In the genomic region with DNA sequence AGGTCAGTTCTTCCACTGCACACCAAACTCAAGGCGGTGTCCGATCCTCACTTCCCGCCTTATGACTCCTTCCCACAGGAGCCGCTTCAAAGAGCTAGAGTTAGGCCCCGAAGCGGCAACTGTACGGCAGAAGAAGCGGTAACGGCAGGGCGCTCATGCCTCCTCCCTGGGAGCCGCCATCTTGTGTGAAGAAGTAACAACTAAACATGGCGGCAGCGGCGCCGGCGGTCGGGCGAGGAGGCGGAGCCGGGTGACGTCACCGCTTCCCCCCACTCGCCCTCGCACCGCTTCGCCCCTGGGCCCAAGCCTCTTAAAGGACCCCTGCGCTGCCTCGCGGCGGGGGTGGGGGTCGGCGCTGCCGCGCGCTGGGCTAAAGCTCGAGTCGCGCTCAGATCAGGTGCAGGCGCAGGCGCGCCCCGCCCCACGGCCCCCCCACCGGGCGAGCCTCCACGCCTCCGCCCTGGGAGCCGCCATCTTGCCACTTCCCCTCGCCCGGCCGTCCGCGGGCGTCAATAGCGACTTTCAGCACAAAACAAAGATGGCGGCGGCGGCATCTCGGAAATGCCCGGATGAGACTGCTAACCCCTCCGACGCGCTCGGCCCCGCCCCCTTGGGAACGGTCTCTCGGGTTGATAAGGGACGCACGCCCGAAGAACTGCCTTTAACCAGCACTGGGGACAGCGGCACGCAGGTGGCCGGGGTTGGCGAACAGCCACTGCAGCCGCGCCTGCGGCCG, we compare ENCODE assay signal across 1 cellular context.
TF ChIP-seq lines count a peak whose summit lies in the region.

A gene (minus strand): TSS at position 187 of the 736 bp plus-strand sequence. CDS start 978 bp downstream, outside the sequence.

TF ChIP-seq in K562, 482 proteins besides CTCF, POLR2A, EP300 and RAD21 (continued from another document and continues in another):
- TF ChIP-seq, protein P1, sequence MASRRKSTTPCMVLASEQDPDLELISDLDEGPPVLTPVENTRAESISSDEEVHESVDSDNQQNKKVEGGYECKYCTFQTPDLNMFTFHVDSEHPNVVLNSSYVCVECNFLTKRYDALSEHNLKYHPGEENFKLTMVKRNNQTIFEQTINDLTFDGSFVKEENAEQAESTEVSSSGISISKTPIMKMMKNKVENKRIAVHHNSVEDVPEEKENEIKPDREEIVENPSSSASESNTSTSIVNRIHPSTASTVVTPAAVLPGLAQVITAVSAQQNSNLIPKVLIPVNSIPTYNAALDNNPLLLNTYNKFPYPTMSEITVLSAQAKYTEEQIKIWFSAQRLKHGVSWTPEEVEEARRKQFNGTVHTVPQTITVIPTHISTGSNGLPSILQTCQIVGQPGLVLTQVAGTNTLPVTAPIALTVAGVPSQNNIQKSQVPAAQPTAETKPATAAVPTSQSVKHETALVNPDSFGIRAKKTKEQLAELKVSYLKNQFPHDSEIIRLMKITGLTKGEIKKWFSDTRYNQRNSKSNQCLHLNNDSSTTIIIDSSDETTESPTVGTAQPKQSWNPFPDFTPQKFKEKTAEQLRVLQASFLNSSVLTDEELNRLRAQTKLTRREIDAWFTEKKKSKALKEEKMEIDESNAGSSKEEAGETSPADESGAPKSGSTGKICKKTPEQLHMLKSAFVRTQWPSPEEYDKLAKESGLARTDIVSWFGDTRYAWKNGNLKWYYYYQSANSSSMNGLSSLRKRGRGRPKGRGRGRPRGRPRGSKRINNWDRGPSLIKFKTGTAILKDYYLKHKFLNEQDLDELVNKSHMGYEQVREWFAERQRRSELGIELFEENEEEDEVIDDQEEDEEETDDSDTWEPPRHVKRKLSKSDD (conservative IDR thresholded peaks at IDR 0.05; ENCODE audit: low read length) = no peak
- TF ChIP-seq KLF16 (IDR thresholded peaks at IDR 0.05) (peak; percentile 4; the same call in 1 of the 2 replicates), EHMT2 (IDR thresholded peaks at IDR 0.05) (no peak), CSDE1 (IDR thresholded peaks at IDR 0.05) (peak in 1 of 2 experiments; percentile 95; a peak in 2 of 4 replicates), NRF1 (conservative IDR thresholded peaks at IDR 0.05 in 1 of 2, IDR thresholded peaks at IDR 0.05 in 1 of 2) (peak; percentile 87 to 88), ILF3 (IDR thresholded peaks at IDR 0.05; ENCODE audit: borderline replicate concordance) (no peak), TAL1 (IDR thresholded peaks at IDR 0.05) (no peak), CBX5 (IDR thresholded peaks at IDR 0.05; ENCODE audit: borderline replicate concordance, low read depth) (no peak), EP400 (IDR thresholded peaks at IDR 0.05) (peak; percentile 80), ZBED1 (IDR thresholded peaks at IDR 0.05) (no peak), NFE2 (IDR thresholded peaks at IDR 0.05; ENCODE audit: low read depth) (no peak)
- TF ChIP-seq, protein P2, sequence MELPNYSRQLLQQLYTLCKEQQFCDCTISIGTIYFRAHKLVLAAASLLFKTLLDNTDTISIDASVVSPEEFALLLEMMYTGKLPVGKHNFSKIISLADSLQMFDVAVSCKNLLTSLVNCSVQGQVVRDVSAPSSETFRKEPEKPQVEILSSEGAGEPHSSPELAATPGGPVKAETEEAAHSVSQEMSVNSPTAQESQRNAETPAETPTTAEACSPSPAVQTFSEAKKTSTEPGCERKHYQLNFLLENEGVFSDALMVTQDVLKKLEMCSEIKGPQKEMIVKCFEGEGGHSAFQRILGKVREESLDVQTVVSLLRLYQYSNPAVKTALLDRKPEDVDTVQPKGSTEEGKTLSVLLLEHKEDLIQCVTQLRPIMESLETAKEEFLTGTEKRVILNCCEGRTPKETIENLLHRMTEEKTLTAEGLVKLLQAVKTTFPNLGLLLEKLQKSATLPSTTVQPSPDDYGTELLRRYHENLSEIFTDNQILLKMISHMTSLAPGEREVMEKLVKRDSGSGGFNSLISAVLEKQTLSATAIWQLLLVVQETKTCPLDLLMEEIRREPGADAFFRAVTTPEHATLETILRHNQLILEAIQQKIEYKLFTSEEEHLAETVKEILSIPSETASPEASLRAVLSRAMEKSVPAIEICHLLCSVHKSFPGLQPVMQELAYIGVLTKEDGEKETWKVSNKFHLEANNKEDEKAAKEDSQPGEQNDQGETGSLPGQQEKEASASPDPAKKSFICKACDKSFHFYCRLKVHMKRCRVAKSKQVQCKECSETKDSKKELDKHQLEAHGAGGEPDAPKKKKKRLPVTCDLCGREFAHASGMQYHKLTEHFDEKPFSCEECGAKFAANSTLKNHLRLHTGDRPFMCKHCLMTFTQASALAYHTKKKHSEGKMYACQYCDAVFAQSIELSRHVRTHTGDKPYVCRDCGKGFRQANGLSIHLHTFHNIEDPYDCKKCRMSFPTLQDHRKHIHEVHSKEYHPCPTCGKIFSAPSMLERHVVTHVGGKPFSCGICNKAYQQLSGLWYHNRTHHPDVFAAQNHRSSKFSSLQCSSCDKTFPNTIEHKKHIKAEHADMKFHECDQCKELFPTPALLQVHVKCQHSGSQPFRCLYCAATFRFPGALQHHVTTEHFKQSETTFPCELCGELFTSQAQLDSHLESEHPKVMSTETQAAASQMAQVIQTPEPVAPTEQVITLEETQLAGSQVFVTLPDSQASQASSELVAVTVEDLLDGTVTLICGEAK (IDR thresholded peaks at IDR 0.05) = no peak
- TF ChIP-seq, protein P2 (CRISPR knock-in tag; IDR thresholded peaks at IDR 0.05) = no peak
- TF ChIP-seq, protein P3, sequence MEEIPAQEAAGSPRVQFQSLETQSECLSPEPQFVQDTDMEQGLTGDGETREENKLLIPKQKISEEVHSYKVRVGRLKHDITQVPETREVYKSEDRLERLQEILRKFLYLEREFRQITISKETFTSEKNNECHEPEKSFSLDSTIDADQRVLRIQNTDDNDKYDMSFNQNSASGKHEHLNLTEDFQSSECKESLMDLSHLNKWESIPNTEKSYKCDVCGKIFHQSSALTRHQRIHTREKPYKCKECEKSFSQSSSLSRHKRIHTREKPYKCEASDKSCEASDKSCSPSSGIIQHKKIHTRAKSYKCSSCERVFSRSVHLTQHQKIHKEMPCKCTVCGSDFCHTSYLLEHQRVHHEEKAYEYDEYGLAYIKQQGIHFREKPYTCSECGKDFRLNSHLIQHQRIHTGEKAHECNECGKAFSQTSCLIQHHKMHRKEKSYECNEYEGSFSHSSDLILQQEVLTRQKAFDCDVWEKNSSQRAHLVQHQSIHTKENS (CRISPR knock-in tag; IDR thresholded peaks at IDR 0.05) = no peak
- TF ChIP-seq, protein P4, sequence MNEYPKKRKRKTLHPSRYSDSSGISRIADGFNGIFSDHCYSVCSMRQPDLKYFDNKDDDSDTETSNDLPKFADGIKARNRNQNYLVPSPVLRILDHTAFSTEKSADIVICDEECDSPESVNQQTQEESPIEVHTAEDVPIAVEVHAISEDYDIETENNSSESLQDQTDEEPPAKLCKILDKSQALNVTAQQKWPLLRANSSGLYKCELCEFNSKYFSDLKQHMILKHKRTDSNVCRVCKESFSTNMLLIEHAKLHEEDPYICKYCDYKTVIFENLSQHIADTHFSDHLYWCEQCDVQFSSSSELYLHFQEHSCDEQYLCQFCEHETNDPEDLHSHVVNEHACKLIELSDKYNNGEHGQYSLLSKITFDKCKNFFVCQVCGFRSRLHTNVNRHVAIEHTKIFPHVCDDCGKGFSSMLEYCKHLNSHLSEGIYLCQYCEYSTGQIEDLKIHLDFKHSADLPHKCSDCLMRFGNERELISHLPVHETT (CRISPR knock-in tag; conservative IDR thresholded peaks at IDR 0.05 in 1 of 2, IDR thresholded peaks at IDR 0.05 in 1 of 2) = peak in 1 of 2 experiments; percentile 89; a peak in 2 of 4 replicates
- TF ChIP-seq, protein P5, sequence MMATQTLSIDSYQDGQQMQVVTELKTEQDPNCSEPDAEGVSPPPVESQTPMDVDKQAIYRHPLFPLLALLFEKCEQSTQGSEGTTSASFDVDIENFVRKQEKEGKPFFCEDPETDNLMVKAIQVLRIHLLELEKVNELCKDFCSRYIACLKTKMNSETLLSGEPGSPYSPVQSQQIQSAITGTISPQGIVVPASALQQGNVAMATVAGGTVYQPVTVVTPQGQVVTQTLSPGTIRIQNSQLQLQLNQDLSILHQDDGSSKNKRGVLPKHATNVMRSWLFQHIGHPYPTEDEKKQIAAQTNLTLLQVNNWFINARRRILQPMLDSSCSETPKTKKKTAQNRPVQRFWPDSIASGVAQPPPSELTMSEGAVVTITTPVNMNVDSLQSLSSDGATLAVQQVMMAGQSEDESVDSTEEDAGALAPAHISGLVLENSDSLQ (IDR thresholded peaks at IDR 0.05) = no peak
- TF ChIP-seq, protein P6, sequence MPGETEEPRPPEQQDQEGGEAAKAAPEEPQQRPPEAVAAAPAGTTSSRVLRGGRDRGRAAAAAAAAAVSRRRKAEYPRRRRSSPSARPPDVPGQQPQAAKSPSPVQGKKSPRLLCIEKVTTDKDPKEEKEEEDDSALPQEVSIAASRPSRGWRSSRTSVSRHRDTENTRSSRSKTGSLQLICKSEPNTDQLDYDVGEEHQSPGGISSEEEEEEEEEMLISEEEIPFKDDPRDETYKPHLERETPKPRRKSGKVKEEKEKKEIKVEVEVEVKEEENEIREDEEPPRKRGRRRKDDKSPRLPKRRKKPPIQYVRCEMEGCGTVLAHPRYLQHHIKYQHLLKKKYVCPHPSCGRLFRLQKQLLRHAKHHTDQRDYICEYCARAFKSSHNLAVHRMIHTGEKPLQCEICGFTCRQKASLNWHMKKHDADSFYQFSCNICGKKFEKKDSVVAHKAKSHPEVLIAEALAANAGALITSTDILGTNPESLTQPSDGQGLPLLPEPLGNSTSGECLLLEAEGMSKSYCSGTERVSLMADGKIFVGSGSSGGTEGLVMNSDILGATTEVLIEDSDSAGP (CRISPR knock-in tag; IDR thresholded peaks at IDR 0.05) = peak; percentile 95
- TF ChIP-seq, protein P7, sequence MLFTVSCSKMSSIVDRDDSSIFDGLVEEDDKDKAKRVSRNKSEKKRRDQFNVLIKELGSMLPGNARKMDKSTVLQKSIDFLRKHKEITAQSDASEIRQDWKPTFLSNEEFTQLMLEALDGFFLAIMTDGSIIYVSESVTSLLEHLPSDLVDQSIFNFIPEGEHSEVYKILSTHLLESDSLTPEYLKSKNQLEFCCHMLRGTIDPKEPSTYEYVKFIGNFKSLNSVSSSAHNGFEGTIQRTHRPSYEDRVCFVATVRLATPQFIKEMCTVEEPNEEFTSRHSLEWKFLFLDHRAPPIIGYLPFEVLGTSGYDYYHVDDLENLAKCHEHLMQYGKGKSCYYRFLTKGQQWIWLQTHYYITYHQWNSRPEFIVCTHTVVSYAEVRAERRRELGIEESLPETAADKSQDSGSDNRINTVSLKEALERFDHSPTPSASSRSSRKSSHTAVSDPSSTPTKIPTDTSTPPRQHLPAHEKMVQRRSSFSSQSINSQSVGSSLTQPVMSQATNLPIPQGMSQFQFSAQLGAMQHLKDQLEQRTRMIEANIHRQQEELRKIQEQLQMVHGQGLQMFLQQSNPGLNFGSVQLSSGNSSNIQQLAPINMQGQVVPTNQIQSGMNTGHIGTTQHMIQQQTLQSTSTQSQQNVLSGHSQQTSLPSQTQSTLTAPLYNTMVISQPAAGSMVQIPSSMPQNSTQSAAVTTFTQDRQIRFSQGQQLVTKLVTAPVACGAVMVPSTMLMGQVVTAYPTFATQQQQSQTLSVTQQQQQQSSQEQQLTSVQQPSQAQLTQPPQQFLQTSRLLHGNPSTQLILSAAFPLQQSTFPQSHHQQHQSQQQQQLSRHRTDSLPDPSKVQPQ (CRISPR knock-in tag; IDR thresholded peaks at IDR 0.05; ENCODE audit: borderline replicate concordance) = no peak
- TF ChIP-seq, protein P8, sequence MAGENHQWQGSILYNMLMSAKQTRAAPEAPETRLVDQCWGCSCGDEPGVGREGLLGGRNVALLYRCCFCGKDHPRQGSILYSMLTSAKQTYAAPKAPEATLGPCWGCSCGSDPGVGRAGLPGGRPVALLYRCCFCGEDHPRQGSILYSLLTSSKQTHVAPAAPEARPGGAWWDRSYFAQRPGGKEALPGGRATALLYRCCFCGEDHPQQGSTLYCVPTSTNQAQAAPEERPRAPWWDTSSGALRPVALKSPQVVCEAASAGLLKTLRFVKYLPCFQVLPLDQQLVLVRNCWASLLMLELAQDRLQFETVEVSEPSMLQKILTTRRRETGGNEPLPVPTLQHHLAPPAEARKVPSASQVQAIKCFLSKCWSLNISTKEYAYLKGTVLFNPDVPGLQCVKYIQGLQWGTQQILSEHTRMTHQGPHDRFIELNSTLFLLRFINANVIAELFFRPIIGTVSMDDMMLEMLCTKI (IDR thresholded peaks at IDR 0.05; ENCODE audit: partially characterized antibody) = no peak
- TF ChIP-seq, protein P9, sequence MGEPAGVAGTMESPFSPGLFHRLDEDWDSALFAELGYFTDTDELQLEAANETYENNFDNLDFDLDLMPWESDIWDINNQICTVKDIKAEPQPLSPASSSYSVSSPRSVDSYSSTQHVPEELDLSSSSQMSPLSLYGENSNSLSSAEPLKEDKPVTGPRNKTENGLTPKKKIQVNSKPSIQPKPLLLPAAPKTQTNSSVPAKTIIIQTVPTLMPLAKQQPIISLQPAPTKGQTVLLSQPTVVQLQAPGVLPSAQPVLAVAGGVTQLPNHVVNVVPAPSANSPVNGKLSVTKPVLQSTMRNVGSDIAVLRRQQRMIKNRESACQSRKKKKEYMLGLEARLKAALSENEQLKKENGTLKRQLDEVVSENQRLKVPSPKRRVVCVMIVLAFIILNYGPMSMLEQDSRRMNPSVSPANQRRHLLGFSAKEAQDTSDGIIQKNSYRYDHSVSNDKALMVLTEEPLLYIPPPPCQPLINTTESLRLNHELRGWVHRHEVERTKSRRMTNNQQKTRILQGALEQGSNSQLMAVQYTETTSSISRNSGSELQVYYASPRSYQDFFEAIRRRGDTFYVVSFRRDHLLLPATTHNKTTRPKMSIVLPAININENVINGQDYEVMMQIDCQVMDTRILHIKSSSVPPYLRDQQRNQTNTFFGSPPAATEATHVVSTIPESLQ (CRISPR knock-in tag; IDR thresholded peaks at IDR 0.05) = no peak
